8 cellular contexts compared by ENCODE assay signal in the genomic region with DNA sequence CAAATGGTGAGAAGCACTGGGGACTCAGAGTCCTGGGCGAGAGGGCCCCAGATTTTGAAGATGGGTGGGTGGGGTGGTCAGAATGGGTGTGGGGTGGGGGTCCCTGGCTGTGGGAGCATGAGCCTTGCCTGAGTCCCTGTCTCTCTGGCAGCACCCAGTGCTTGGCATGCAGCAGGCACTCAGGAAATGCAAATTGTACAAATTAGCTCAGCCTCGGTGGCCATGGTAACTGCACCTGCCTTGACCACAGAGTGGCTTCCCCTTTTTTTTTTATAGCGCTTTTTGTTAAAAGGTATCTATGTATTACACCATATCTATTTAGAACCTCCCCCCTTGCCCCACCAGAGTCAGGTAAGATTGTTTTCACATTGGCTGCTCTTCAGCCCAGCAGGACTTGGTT. TPM values are rescaled to one million over a fixed set of nuclear protein-coding genes. Genes with fewer than 3 reads are reported as not detected.
A peak's percentile ranks its signal among the peaks of the same experiment; 100 is the strongest.
DNase-seq lines count a peak whose midpoint lies in the region; ATAC-seq lines count a peak whose summit lies in the region.

No MANE protein-coding gene starts in this region.

- H3K4me1 Mint-ChIP-seq in effector memory CD8-positive, alpha-beta T cell (ENCODE audit: low read depth in 2 of 2): no peaks in the 10 kb centered on the region
- H3K4me1 Mint-ChIP-seq in natural killer cell treated with Interleukin-12 subunit alpha and Interleukin-12 subunit beta and Interleukin-15 and Interleukin-18, amount 100 ng/mL, for 72 hours (ENCODE audit: low read depth in 2 of 2): no peaks in the 10 kb centered on the region

- no peaks in the 10 kb centered on the region for H3K9me3 Mint-ChIP-seq in effector memory CD8-positive, alpha-beta T cell
- no peaks in the 10 kb centered on the region for H3K9me3 Mint-ChIP-seq in natural killer cell treated with Interleukin-12 subunit alpha and Interleukin-12 subunit beta and Interleukin-15 and Interleukin-18, amount 100 ng/mL, for 72 hours

- no peak overlapping the region for H3K27ac Mint-ChIP-seq in effector memory CD8-positive, alpha-beta T cell
- no peak overlapping the region for H3K27ac Mint-ChIP-seq in natural killer cell treated with Interleukin-12 subunit alpha and Interleukin-12 subunit beta and Interleukin-15 and Interleukin-18, amount 100 ng/mL, for 72 hours

- DNase-seq in effector memory CD8-positive, alpha-beta T cell: no peak
- no peak for DNase-seq in natural killer cell treated with Interleukin-12 subunit alpha and Interleukin-12 subunit beta and Interleukin-15 and Interleukin-18, amount 100 ng/mL, for 72 hours (ENCODE audit: low spot score)
- DNase-seq in cortex of kidney (lab: John Stamatoyannopoulos, UW): no peak
- no peak for DNase-seq in stimulated activated naive CD4-positive, alpha-beta T cell (lab: John Stamatoyannopoulos, UW)
- no peak for DNase-seq in SIG-M5 (lab: John Stamatoyannopoulos, UW)

- H3K36me3 Mint-ChIP-seq in effector memory CD8-positive, alpha-beta T cell (ENCODE audit: insufficient read depth): no peaks in the 10 kb centered on the region
- H3K36me3 Mint-ChIP-seq in natural killer cell treated with Interleukin-12 subunit alpha and Interleukin-12 subunit beta and Interleukin-15 and Interleukin-18, amount 100 ng/mL, for 72 hours: no peaks in the 10 kb centered on the region

- no peak overlapping the region for H3K4me3 Mint-ChIP-seq in effector memory CD8-positive, alpha-beta T cell
- no peak overlapping the region for H3K4me3 Mint-ChIP-seq in natural killer cell treated with Interleukin-12 subunit alpha and Interleukin-12 subunit beta and Interleukin-15 and Interleukin-18, amount 100 ng/mL, for 72 hours

- ATAC-seq in GM18868 (IDR thresholded peaks at IDR 0.05; ENCODE audit: unreplicated experiment): peak; percentile 93
- ATAC-seq in GM21723 (IDR thresholded peaks at IDR 0.05; ENCODE audit: unreplicated experiment): peak; percentile 98
- ATAC-seq in HG03575 (IDR thresholded peaks at IDR 0.05; ENCODE audit: extremely low read depth, insufficient number of reproducible peaks, low FRiP score, unreplicated experiment): peak; percentile 78
- ATAC-seq in effector memory CD8-positive, alpha-beta T cell (replicated peaks): peak; percentile 48
- ATAC-seq in natural killer cell treated with Interleukin-12 subunit alpha and Interleukin-12 subunit beta and Interleukin-15 and Interleukin-18, amount 100 ng/mL, for 72 hours: no peak

- peaks cover 55 to 96% of the 10 kb centered on the region in 2 donors for H3K27me3 Mint-ChIP-seq in effector memory CD8-positive, alpha-beta T cell
- H3K27me3 Mint-ChIP-seq in natural killer cell treated with Interleukin-12 subunit alpha and Interleukin-12 subunit beta and Interleukin-15 and Interleukin-18, amount 100 ng/mL, for 72 hours: peaks cover 47 to 61% of the 10 kb centered on the region in 2 donors

RNA-seq across cellular contexts. Expression of gene PITX1, which starts 19.2 kb away (rescaled TPM):
- total RNA-seq in natural killer cell treated with Interleukin-12 subunit alpha and Interleukin-12 subunit beta and Interleukin-15 and Interleukin-18, amount 100 ng/mL, for 72 hours: not detected

Comparison
In these comparisons a context has a peak if more than half of its experiments do, and no peak if none do; other contexts are left out.
1. ATAC-seq: peak in GM18868 (single experiment), GM21723 (single experiment), HG03575 (single experiment) and effector memory CD8-positive, alpha-beta T cell (single experiment); none in natural killer cell treated with Interleukin-12 subunit alpha and Interleukin-12 subunit beta and Interleukin-15 and Interleukin-18, amount 100 ng/mL, for 72 hours (0 of 2).